In genomic region chr9:29199975-29200374, GRCh38 we compare ENCODE assay signal across 32 cellular contexts. TPM values are rescaled to one million over a fixed set of nuclear protein-coding genes. Genes with fewer than 3 reads are reported as not detected.
"Had no signal": no experiment of that assay in that cellular context is flagged by ENCODE, and none has a peak within 500 bp of the region (broad histone marks: within the 10 kb centered on the region; RNA-seq: fewer than 3 reads in every experiment).

No MANE protein-coding gene starts in this region.

- H3K4me1 Mint-ChIP-seq: neural progenitor cell; stimulated activated memory B cell treated with anti-CD40 and anti-IgM and Interleukin-4, amounts not matched to agents 10 μg/mL and 1 μg/mL and 100 μg/mL, for 72 hours; stimulated activated naive CD8-positive, alpha-beta T cell treated with anti-CD3 and anti-CD28 coated beads, Interleukin-15, amount 100 ng/mL, for 72 hours had no signal

- H3K9me3 Mint-ChIP-seq: natural killer cell; nephron; neural progenitor cell; stimulated activated naive CD8-positive, alpha-beta T cell treated with anti-CD3 and anti-CD28 coated beads, Interleukin-15, amount 100 ng/mL, for 72 hours; type B pancreatic cell had no signal

- ATAC-seq: natural killer cell; psoas muscle; right cardiac atrium; right lobe of liver; stimulated activated memory B cell treated with anti-CD40 and anti-IgM and Interleukin-4, amounts not matched to agents 10 μg/mL and 1 μg/mL and 100 μg/mL, for 72 hours; stimulated activated naive CD8-positive, alpha-beta T cell treated with anti-CD3 and anti-CD28 coated beads, Interleukin-15, amount 100 ng/mL, for 72 hours; stimulated activated naive CD8-positive, alpha-beta T cell treated with anti-CD3 and anti-CD28 coated beads, Interleukin-15, Interleukin-2, amounts not matched to agents 100 U/mL and 50 U/mL, for 24 hours; upper lobe of right lung had no signal

- H3K27me3 Mint-ChIP-seq: progenitor cell of endocrine pancreas; stimulated activated memory B cell treated with anti-CD40 and anti-IgM and Interleukin-4, amounts not matched to agents 10 μg/mL and 1 μg/mL and 100 μg/mL, for 72 hours; stimulated activated naive CD8-positive, alpha-beta T cell treated with anti-CD3 and anti-CD28 coated beads, Interleukin-15, amount 100 ng/mL, for 72 hours; type B pancreatic cell had no signal

- H2AFZ ChIP-seq: neural progenitor cell, parathyroid adenoma had no signal

- H3K36me3 Mint-ChIP-seq: natural killer cell; neural progenitor cell; stimulated activated memory B cell treated with anti-CD40 and anti-IgM and Interleukin-4, amounts not matched to agents 10 μg/mL and 1 μg/mL and 100 μg/mL, for 72 hours; type B pancreatic cell had no signal

- FAIRE-seq: small intestine had no signal

- H3K4me1 ChIP-seq: neural progenitor cell, parathyroid adenoma, psoas muscle, right lobe of liver, sigmoid colon, spleen, suprapubic skin, testis, tibial artery, transverse colon, upper lobe of right lung had no signal

- DNase-seq: natural killer cell; occipital lobe; ovary; posterior cingulate gyrus; psoas muscle; right cardiac atrium; right lobe of liver; sigmoid colon; small intestine; spleen; stimulated activated CD4-positive, alpha-beta T cell treated with anti-CD3 and anti-CD28 coated beads, Interleukin-12 subunit alpha, Interleukin-12 subunit beta, amount 100 ng/mL, for 4 hours; stimulated activated CD4-positive, alpha-beta T cell treated with anti-CD3 and anti-CD28 coated beads, Interleukin-1b, Interleukin-23, amount 100 ng/mL, for 48 hours; stimulated activated CD4-positive, alpha-beta T cell treated with anti-CD3 and anti-CD28 coated beads, Interleukin-4, amount 100 ng/mL, for 1 hour; stimulated activated CD4-positive, alpha-beta T cell treated with anti-CD3 and anti-CD28 coated beads, Interleukin-4, amount 100 ng/mL, for 4 hours; stimulated activated CD8-positive, alpha-beta memory T cell treated with anti-CD3 and anti-CD28 coated beads, Interleukin-4, amount 100 ng/mL, for 48 hours; stimulated activated naive CD4-positive, alpha-beta T cell; stimulated activated naive CD8-positive, alpha-beta T cell treated with anti-CD3 and anti-CD28 coated beads, Interleukin-15, amount 100 ng/mL, for 72 hours; stimulated activated naive CD8-positive, alpha-beta T cell treated with anti-CD3 and anti-CD28 coated beads, Interleukin-15, Interleukin-2, amounts not matched to agents 100 U/mL and 50 U/mL, for 24 hours; substantia nigra; testis; tibial artery; transverse colon; upper lobe of right lung; uterus had no signal

- H3K4me2 ChIP-seq: neural progenitor cell had no signal

- H3K27ac Mint-ChIP-seq: natural killer cell; nephron; neural progenitor cell; progenitor cell of endocrine pancreas; stimulated activated memory B cell treated with anti-CD40 and anti-IgM and Interleukin-4, amounts not matched to agents 10 μg/mL and 1 μg/mL and 100 μg/mL, for 72 hours; stimulated activated naive CD8-positive, alpha-beta T cell treated with anti-CD3 and anti-CD28 coated beads, Interleukin-15, amount 100 ng/mL, for 72 hours; type B pancreatic cell had no signal

- H3K4me3 ChIP-seq: neural progenitor cell, ovary, psoas muscle, right lobe of liver, sigmoid colon, spleen, suprapubic skin, testis, tibial artery, transverse colon, upper lobe of right lung, uterus had no signal

- H3K27ac ChIP-seq: neural progenitor cell, ovary, parathyroid adenoma, psoas muscle, right lobe of liver, sigmoid colon, spleen, suprapubic skin, testis, tibial artery, transverse colon, upper lobe of right lung, uterus had no signal

- H3K27me3 ChIP-seq: neural progenitor cell, ovary, right lobe of liver, sigmoid colon, spleen, suprapubic skin, testis, tibial artery, transverse colon, upper lobe of right lung, uterus had no signal

- H3K9ac ChIP-seq: neural progenitor cell, parathyroid adenoma had no signal

- H3K36me3 ChIP-seq: neural progenitor cell, ovary, right lobe of liver, sigmoid colon, spleen, suprapubic skin, tibial artery, transverse colon, upper lobe of right lung, uterus had no signal

- H3K4me3 Mint-ChIP-seq: natural killer cell; nephron; neural progenitor cell; stimulated activated memory B cell treated with anti-CD40 and anti-IgM and Interleukin-4, amounts not matched to agents 10 μg/mL and 1 μg/mL and 100 μg/mL, for 72 hours; stimulated activated naive CD8-positive, alpha-beta T cell treated with anti-CD3 and anti-CD28 coated beads, Interleukin-15, amount 100 ng/mL, for 72 hours; type B pancreatic cell had no signal

- H3K79me2 ChIP-seq: parathyroid adenoma had no signal

- H3K9me3 ChIP-seq: ovary, psoas muscle, right lobe of liver, sigmoid colon, spleen, suprapubic skin, testis, tibial artery, transverse colon, upper lobe of right lung, uterus had no signal

RNA-seq across cellular contexts. Expression of gene LINGO2, which starts 13.4 kb away (rescaled TPM):
- total RNA-seq: osteoblast, upper lobe of right lung had no signal
- polyA plus RNA-seq: psoas muscle, right cardiac atrium had no signal
